In the genomic region with DNA sequence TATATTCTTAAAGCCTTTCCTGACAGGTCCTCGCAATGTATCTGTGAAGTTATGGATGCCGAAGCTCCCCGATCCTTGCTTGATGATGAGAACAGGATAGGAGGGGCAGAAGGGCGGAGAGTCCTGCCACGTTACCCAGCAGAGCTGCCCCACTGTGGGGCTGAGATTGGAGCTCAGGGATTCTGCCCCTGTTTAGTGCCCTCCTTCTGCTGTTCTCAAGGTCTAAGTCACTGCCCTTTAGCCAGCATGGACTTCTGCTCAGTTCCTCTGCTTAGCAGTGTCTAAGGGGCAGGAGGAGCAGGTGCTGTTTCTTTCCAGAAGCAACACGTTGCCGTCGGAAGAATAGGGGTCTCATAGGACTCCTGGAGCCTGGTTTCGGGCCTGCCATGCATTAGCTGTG, we compare ENCODE assay signal across 24 cellular contexts.
DNase-seq lines count a peak whose midpoint lies in the region; ATAC-seq and TF ChIP-seq lines count a peak whose summit lies in the region.
"Had no signal": no experiment of that assay in that cellular context is flagged by ENCODE, and none has a peak within 500 bp of the region (broad histone marks: within the 10 kb centered on the region; RNA-seq: fewer than 3 reads in every experiment).

No MANE protein-coding gene starts in this region.

- H3K9me3 ChIP-seq in tibial nerve = no peaks in the 10 kb centered on the region
- H3K9me3 ChIP-seq: A549; BLaER1 treated with 17β-estradiol and CSF1 and Interleukin-3, amounts not matched to agents 10 nM and 100 nM; Peyer's patch had no signal

- no peak for TF ChIP-seq EP300 in tibial nerve (IDR thresholded peaks at IDR 0.05)

- no peak overlapping the region for H3K27ac Mint-ChIP-seq in activated CD8-positive, alpha-beta memory T cell treated with anti-CD3 and anti-CD28 coated beads, Interleukin-2, amount 10 ng/mL, durations not matched to agents 7 days and 5 days
- H3K27ac Mint-ChIP-seq: CD4-positive, alpha-beta T cell; H9 had no signal

- H3K27me3 Mint-ChIP-seq in activated CD8-positive, alpha-beta memory T cell treated with anti-CD3 and anti-CD28 coated beads, Interleukin-2, amount 10 ng/mL, durations not matched to agents 7 days and 5 days = peaks cover 16% of the 10 kb centered on the region

- CTCF ChIA-PET in activated CD8-positive, alpha-beta memory T cell treated with anti-CD3 and anti-CD28 coated beads, Interleukin-2, amount 10 ng/mL, durations not matched to agents 7 days and 5 days (lab: Charles Lee) = no interaction called here

- no peak overlapping the region for H3K4me3 ChIP-seq in tibial nerve
- H3K4me3 ChIP-seq: A549; BLaER1 treated with 17β-estradiol and CSF1 and Interleukin-3, amounts not matched to agents 10 nM and 100 nM; GM23248; K562; Peyer's patch had no signal

- H3K36me3 ChIP-seq in tibial nerve = no peaks in the 10 kb centered on the region
- H3K36me3 ChIP-seq: BLaER1 treated with 17β-estradiol and CSF1 and Interleukin-3, amounts not matched to agents 10 nM and 100 nM; Peyer's patch had no signal

- ATAC-seq in activated CD8-positive, alpha-beta memory T cell treated with anti-CD3 and anti-CD28 coated beads, Interleukin-2, amount 10 ng/mL, durations not matched to agents 7 days and 5 days = no peak
- no peak for ATAC-seq in GM19324 (IDR thresholded peaks at IDR 0.05; ENCODE audit: low FRiP score, unreplicated experiment)
- ATAC-seq in HG03039 (IDR thresholded peaks at IDR 0.05; ENCODE audit: unreplicated experiment) = no peak
- ATAC-seq: A549, K562 had no signal

- peak; percentile 4 for DNase-seq in 8988T
- DNase-seq in activated CD8-positive, alpha-beta memory T cell treated with anti-CD3 and anti-CD28 coated beads, Interleukin-2, amount 10 ng/mL, durations not matched to agents 7 days and 5 days = peak; percentile 35
- peak; percentile 38 for DNase-seq in islet precursor cell
- peak; percentile 30 for DNase-seq in retina
- no peak for DNase-seq in NCI-H146 treated with DMSO at 0.1 percent for 48 hours (lab: John Stamatoyannopoulos, UW; ENCODE audit: unreplicated experiment)
- no peak for DNase-seq in tibial nerve (ENCODE audit: low spot score in 2 of 2)
- DNase-seq: AML-193; CD4-positive, alpha-beta T cell; GM23248; H9; MV-4-11; NCI-H1105 treated with DMSO at 0.1 percent for 48 hours; NCI-H1694 treated with DMSO at 0.1 percent for 48 hours; NCI-H2081; NCI-H226; NCI-H510A; OCI-M1; Peyer's patch; SHP77 treated with DMSO at 0.1 percent for 48 hours had no signal

- H3K36me3 Mint-ChIP-seq in activated CD8-positive, alpha-beta memory T cell treated with anti-CD3 and anti-CD28 coated beads, Interleukin-2, amount 10 ng/mL, durations not matched to agents 7 days and 5 days = no peaks in the 10 kb centered on the region

- no peaks in the 10 kb centered on the region for H3K9me3 Mint-ChIP-seq in activated CD8-positive, alpha-beta memory T cell treated with anti-CD3 and anti-CD28 coated beads, Interleukin-2, amount 10 ng/mL, durations not matched to agents 7 days and 5 days (ENCODE audit: low read depth)
- H3K9me3 Mint-ChIP-seq: CD4-positive, alpha-beta T cell; H9 had no signal

- no peaks in the 10 kb centered on the region for H3K4me1 Mint-ChIP-seq in activated CD8-positive, alpha-beta memory T cell treated with anti-CD3 and anti-CD28 coated beads, Interleukin-2, amount 10 ng/mL, durations not matched to agents 7 days and 5 days

- peaks cover 0 to 4% of the 10 kb centered on the region in 2 donors for H3K27me3 ChIP-seq in tibial nerve
- H3K27me3 ChIP-seq: Peyer's patch had no signal

- WGBS in tibial nerve, 2 donors = 71 to 78% methylated on average over 8 to 9 of the region's 9 CpGs

- peaks cover 0 to 10% (median 0%) of the 10 kb centered on the region in 4 donors for H3K4me1 ChIP-seq in tibial nerve
- H3K4me1 ChIP-seq: A549; BLaER1 treated with 17β-estradiol and CSF1 and Interleukin-3, amounts not matched to agents 10 nM and 100 nM; Peyer's patch had no signal

- TF ChIP-seq POLR2A in tibial nerve (IDR thresholded peaks at IDR 0.05) = no peak

- no peak for TF ChIP-seq CTCF in tibial nerve (IDR thresholded peaks at IDR 0.05)

- no peak overlapping the region for H3K27ac ChIP-seq in tibial nerve
- H3K27ac ChIP-seq: A549; BLaER1 treated with 17β-estradiol and CSF1 and Interleukin-3, amounts not matched to agents 10 nM and 100 nM; GM23248; Peyer's patch had no signal

- H3K4me3 Mint-ChIP-seq in activated CD8-positive, alpha-beta memory T cell treated with anti-CD3 and anti-CD28 coated beads, Interleukin-2, amount 10 ng/mL, durations not matched to agents 7 days and 5 days = no peak overlapping the region
- H3K4me3 Mint-ChIP-seq: CD4-positive, alpha-beta T cell; H9 had no signal

Comparison
In these comparisons a context has a peak if more than half of its experiments do, and no peak if none do; other contexts are left out.
1. DNase-seq: peak in 8988T (single experiment), activated CD8-positive, alpha-beta memory T cell treated with anti-CD3 and anti-CD28 coated beads, Interleukin-2, amount 10 ng/mL, durations not matched to agents 7 days and 5 days (single experiment), islet precursor cell (single experiment) and retina (single experiment); none in NCI-H146 treated with DMSO at 0.1 percent for 48 hours (single experiment) and tibial nerve (0 of 2).